ENCODE assay signal across 15 cellular contexts in the genomic region with DNA sequence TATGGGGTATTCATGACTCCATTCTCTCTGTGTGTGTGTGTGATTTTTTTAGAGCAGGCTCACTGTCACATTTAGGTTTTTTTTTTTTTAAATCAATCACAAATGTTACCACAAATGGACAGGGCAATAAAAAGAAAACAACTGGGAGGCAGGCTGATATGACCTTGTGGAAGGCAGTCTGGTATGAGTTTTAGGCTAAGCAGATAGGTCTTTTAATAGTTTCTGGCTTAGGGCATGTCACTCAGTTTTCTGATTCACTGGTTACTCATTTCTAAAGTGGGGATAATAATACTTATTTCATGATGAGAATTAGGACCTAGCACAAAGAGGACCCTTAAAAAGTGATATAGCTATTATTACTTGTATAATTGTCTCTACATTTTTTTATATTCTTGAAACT.
DNase-seq lines count a peak whose midpoint lies in the region; ATAC-seq and TF ChIP-seq lines count a peak whose summit lies in the region.
"Had no signal": no experiment of that assay in that cellular context is flagged by ENCODE, and none has a peak within 500 bp of the region (broad histone marks: within the 10 kb centered on the region; RNA-seq: fewer than 3 reads in every experiment).

No MANE protein-coding gene starts in this region.

- H3K4me3 ChIP-seq in coronary artery = no peak overlapping the region
- H3K4me3 ChIP-seq in cardiac muscle cell = no peak overlapping the region
- H3K4me3 ChIP-seq in right cardiac atrium (ENCODE audit: low read length) = no peak overlapping the region
- H3K4me3 ChIP-seq in thoracic aorta = no peak overlapping the region
- H3K4me3 ChIP-seq in gastroesophageal sphincter = no peak overlapping the region
- H3K4me3 ChIP-seq: A549, BLaER1, GM12878 had no signal

- H3K27ac ChIP-seq in coronary artery (peak overlapping the region; percentile 44 to 67), cardiac muscle cell (peak overlapping the region; percentile 83), right cardiac atrium (ENCODE audit: low read length) (no peak overlapping the region), thoracic aorta (peak overlapping the region in 1 of 2 donors; percentile 27), gastroesophageal sphincter (no peak overlapping the region)
- H3K27ac ChIP-seq: A549, BLaER1, HL-60 had no signal

- no peak overlapping the region for H3K27ac Mint-ChIP-seq in Calu3 (ENCODE audit: unreplicated experiment)
- H3K27ac Mint-ChIP-seq: CD8-positive, alpha-beta memory T cell had no signal

- H3K36me3 ChIP-seq in cardiac muscle cell (no peaks in the 10 kb centered on the region), thoracic aorta (no peaks in the 10 kb centered on the region), gastroesophageal sphincter (no peaks in the 10 kb centered on the region)
- H3K36me3 ChIP-seq: BLaER1 had no signal

- H3K36me3 Mint-ChIP-seq in Calu3 (ENCODE audit: insufficient read depth, unreplicated experiment) = no peaks in the 10 kb centered on the region
- H3K36me3 Mint-ChIP-seq: CD8-positive, alpha-beta memory T cell had no signal

- H3K4me1 Mint-ChIP-seq in Calu3 (ENCODE audit: low read depth, unreplicated experiment) = no peaks in the 10 kb centered on the region
- H3K4me1 Mint-ChIP-seq: CD8-positive, alpha-beta memory T cell had no signal

- no peak for TF ChIP-seq CTCF in coronary artery (IDR thresholded peaks at IDR 0.05)
- no peak for TF ChIP-seq CTCF in cardiac muscle cell (IDR thresholded peaks at IDR 0.05; ENCODE audit: low read depth, low read length)
- TF ChIP-seq CTCF in thoracic aorta (IDR thresholded peaks at IDR 0.05) = no peak
- no peak for TF ChIP-seq CTCF in gastroesophageal sphincter (IDR thresholded peaks at IDR 0.05)
- TF ChIP-seq CTCF in Calu3 (IDR thresholded peaks at IDR 0.05; ENCODE audit: unreplicated experiment) = no peak

- H3K27me3 ChIP-seq in cardiac muscle cell = no peaks in the 10 kb centered on the region
- no peaks in the 10 kb centered on the region for H3K27me3 ChIP-seq in right cardiac atrium (ENCODE audit: control insufficient read depth, insufficient read depth)
- H3K27me3 ChIP-seq in thoracic aorta (replicated peaks; ENCODE audit: insufficient read depth) = no peaks in the 10 kb centered on the region
- H3K27me3 ChIP-seq in gastroesophageal sphincter = no peaks in the 10 kb centered on the region
- H3K27me3 ChIP-seq: BLaER1 had no signal

- H3K4me1 ChIP-seq in cardiac muscle cell (ENCODE audit: low read depth) (peaks cover 45% of the 10 kb centered on the region), right cardiac atrium (ENCODE audit: control insufficient read depth, insufficient read depth, low read length) (peaks cover 4% of the 10 kb centered on the region), thoracic aorta (ENCODE audit: control insufficient read depth in 1 of 2, low read depth in 2 of 2) (peaks cover 12 to 45% of the 10 kb centered on the region in 2 donors), gastroesophageal sphincter (peaks cover 0 to 20% (median 0%) of the 10 kb centered on the region in 3 donors)
- H3K4me1 ChIP-seq: A549, BLaER1, Caco-2 had no signal

- H3K4me3 Mint-ChIP-seq in Calu3 (ENCODE audit: low read depth, unreplicated experiment) = no peak overlapping the region
- H3K4me3 Mint-ChIP-seq: CD8-positive, alpha-beta memory T cell had no signal

- no TSS peak for BruUV-seq in Calu3 (replicated peaks; lab: Mats Ljungman, UMichigan)

- ATAC-seq in right cardiac atrium (peak; percentile 10 to 26), thoracic aorta (ENCODE audit: insufficient number of reproducible peaks, low FRiP score, low read depth) (peak; percentile 32), gastroesophageal sphincter (no peak)
- ATAC-seq: A549, GM12878, HCT116 had no signal

- TF ChIP-seq EP300 in gastroesophageal sphincter (IDR thresholded peaks at IDR 0.05) = no peak

- TF ChIP-seq POLR2A in gastroesophageal sphincter (IDR thresholded peaks at IDR 0.05) = no peak

- intact Hi-C loops in right cardiac atrium (cut with DNase I) = no loop called here
- intact Hi-C loops in Calu3 (cut with micrococcal nuclease; ENCODE audit: unreplicated experiment) = no loop called here

- DNase-seq in coronary artery (ENCODE audit: low spot score) = no peak
- DNase-seq in cardiac muscle cell (ENCODE audit: low read depth in 1 of 2, low spot score in 1 of 2) = no peak
- no peak for DNase-seq in right cardiac atrium
- DNase-seq in thoracic aorta (ENCODE audit: low spot score) = no peak
- DNase-seq in Ammon's horn (ENCODE audit: low spot score) = no peak
- no peak for DNase-seq in Calu3
- DNase-seq: Caco-2; CD8-positive, alpha-beta memory T cell; DMS79 had no signal

- H3K9me3 ChIP-seq in cardiac muscle cell (ENCODE audit: low read depth) = no peaks in the 10 kb centered on the region
- H3K9me3 ChIP-seq in right cardiac atrium (ENCODE audit: control insufficient read depth, low read length) = no peaks in the 10 kb centered on the region
- H3K9me3 ChIP-seq in thoracic aorta = no peaks in the 10 kb centered on the region
- no peaks in the 10 kb centered on the region for H3K9me3 ChIP-seq in gastroesophageal sphincter
- H3K9me3 ChIP-seq: A549, BLaER1, Caco-2 had no signal

- no peaks in the 10 kb centered on the region for H3K27me3 Mint-ChIP-seq in Calu3 (ENCODE audit: unreplicated experiment)

- CTCF ChIA-PET in Calu3 (lab: Charles Lee) = no interaction called here

- H3K9me3 Mint-ChIP-seq in Calu3 (ENCODE audit: low read depth, unreplicated experiment) = peaks cover 4% of the 10 kb centered on the region

Comparison
In these comparisons a context has a peak if more than half of its experiments do, and no peak if none do; other contexts are left out.
1. H3K27ac ChIP-seq: peak in coronary artery (2 of 2) and cardiac muscle cell (single experiment); none in right cardiac atrium (single experiment) and gastroesophageal sphincter (0 of 4).